In the genomic region with DNA sequence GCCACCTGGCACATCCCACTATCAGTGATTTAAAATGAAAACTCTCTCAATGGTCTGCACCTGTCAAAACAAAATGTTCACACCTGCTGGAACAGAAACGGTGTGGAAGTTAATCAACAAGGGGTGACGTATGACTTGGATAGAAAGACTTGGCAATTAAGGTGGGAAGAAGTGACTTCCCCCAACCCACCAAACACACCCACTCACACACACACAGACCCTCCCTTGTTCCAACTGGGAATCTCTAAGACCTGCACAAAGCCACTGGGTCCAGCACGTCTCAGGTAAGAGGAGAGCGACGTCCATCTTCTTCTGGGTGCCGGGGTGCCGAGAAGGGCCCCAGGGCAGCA, we compare ENCODE assay signal across 15 cellular contexts. TPM values are rescaled to one million over a fixed set of nuclear protein-coding genes. Genes with fewer than 3 reads are reported as not detected.
DNase-seq lines count a peak whose midpoint lies in the region; ATAC-seq and TF ChIP-seq lines count a peak whose summit lies in the region.
"Had no signal": no experiment of that assay in that cellular context is flagged by ENCODE, and none has a peak within 500 bp of the region (broad histone marks: within the 10 kb centered on the region; RNA-seq: fewer than 3 reads in every experiment).

No MANE protein-coding gene starts in this region.

- intact Hi-C loops in adrenal gland (cut with DNase I): no loop called here
- intact Hi-C loops in spleen (cut with DNase I; ENCODE audit: low total_unique reads): no loop called here

- peaks cover 10 to 14% of the 10 kb centered on the region in 2 donors for H3K4me1 ChIP-seq in adrenal gland (replicated peaks in 1 of 2)
- H3K4me1 ChIP-seq in smooth muscle cell (ENCODE audit: low read depth): no peaks in the 10 kb centered on the region
- H3K4me1 ChIP-seq in spleen: peaks cover 0 to 17% (median 0%) of the 10 kb centered on the region in 6 donors

- peak overlapping the region; percentile 30 for H3K27ac Mint-ChIP-seq in activated T-cell treated with anti-CD3 and anti-CD28 coated beads, Interleukin-2, amount 50 U/mL, for 24 hours

- no peak overlapping the region for H3K4me2 ChIP-seq in smooth muscle cell
- H3K4me2 ChIP-seq: hepatocyte had no signal

- peaks cover 76% of the 10 kb centered on the region for H3K36me3 Mint-ChIP-seq in activated T-cell treated with anti-CD3 and anti-CD28 coated beads, Interleukin-2, amount 50 U/mL, for 24 hours (ENCODE audit: low read depth)

- no peak overlapping the region for H3K4me3 Mint-ChIP-seq in activated T-cell treated with anti-CD3 and anti-CD28 coated beads, Interleukin-2, amount 50 U/mL, for 24 hours

- H3K9me3 ChIP-seq in adrenal gland (replicated peaks in 1 of 3) (no peaks in the 10 kb centered on the region), smooth muscle cell (replicated peaks; ENCODE audit: low read depth) (no peaks in the 10 kb centered on the region), spleen (no peaks in the 10 kb centered on the region)
- H3K9me3 ChIP-seq: mucosa of descending colon had no signal

- H3K9ac ChIP-seq in smooth muscle cell (ENCODE audit: low read depth): no peak overlapping the region

- peaks cover 9% of the 10 kb centered on the region for H3F3A ChIP-seq in smooth muscle cell (ENCODE audit: low read depth)

- WGBS in adrenal gland, 4 donors: 74 to 84% (median 78%) methylated on average over 6 to 7 of the region's 7 CpGs
- 97% methylated on average over 7 of the region's 7 CpGs for WGBS in smooth muscle cell (ENCODE audit: low lambda C conversion rate)
- WGBS in spleen, 5 donors: 87 to 95% (median 88%) methylated on average over 7 of the region's 7 CpGs

- peaks cover 10% of the 10 kb centered on the region for H3K4me1 Mint-ChIP-seq in activated T-cell treated with anti-CD3 and anti-CD28 coated beads, Interleukin-2, amount 50 U/mL, for 24 hours (ENCODE audit: low read depth)

- TF ChIP-seq POLR2A in adrenal gland (IDR thresholded peaks at IDR 0.05) (no peak), spleen (IDR thresholded peaks at IDR 0.05) (no peak)

- H4K20me1 ChIP-seq in smooth muscle cell (ENCODE audit: low read depth): peaks cover 6% of the 10 kb centered on the region

- H3K27me3 ChIP-seq in adrenal gland: no peaks in the 10 kb centered on the region
- no peaks in the 10 kb centered on the region for H3K27me3 ChIP-seq in smooth muscle cell (ENCODE audit: low read depth)
- no peaks in the 10 kb centered on the region for H3K27me3 ChIP-seq in spleen (replicated peaks in 1 of 7)
- H3K27me3 ChIP-seq: hepatocyte had no signal

- peak overlapping the region in 3 of 5 donors; percentile 45 to 91 (median 80) for H3K27ac ChIP-seq in adrenal gland
- peak overlapping the region; percentile 63 for H3K27ac ChIP-seq in smooth muscle cell (ENCODE audit: low read depth)
- peak overlapping the region in 3 of 8 donors; percentile 37 to 48 (median 39) for H3K27ac ChIP-seq in spleen
- H3K27ac ChIP-seq: WERI-Rb-1 had no signal

- H3K4me3 ChIP-seq in adrenal gland (no peak overlapping the region), smooth muscle cell (no peak overlapping the region), spleen (no peak overlapping the region)
- H3K4me3 ChIP-seq: hepatocyte, mucosa of descending colon had no signal

- H3K79me2 ChIP-seq in smooth muscle cell (ENCODE audit: low read depth): no peaks in the 10 kb centered on the region
- H3K79me2 ChIP-seq: hepatocyte had no signal

- H3K36me3 ChIP-seq in adrenal gland (replicated peaks in 1 of 2) (peaks cover 0 to 56% of the 10 kb centered on the region in 2 donors), smooth muscle cell (ENCODE audit: low read depth) (peaks cover under 1% of the 10 kb centered on the region), spleen (peaks cover 13 to 75% (median 64%) of the 10 kb centered on the region in 6 donors)

- DNase-seq in activated T-cell treated with anti-CD3 and anti-CD28 coated beads, Interleukin-2, amount 50 U/mL, for 24 hours: no peak
- no peak for DNase-seq in activated T-cell treated with anti-CD3 and anti-CD28 coated beads, Interleukin-2, amount 50 U/mL, for 48 hours
- DNase-seq in NCI-H146 treated with DMSO at 0.1 percent for 48 hours (lab: John Stamatoyannopoulos, UW; ENCODE audit: unreplicated experiment): peak; percentile 56
- DNase-seq in adrenal gland: no peak
- DNase-seq in smooth muscle cell (lab: John Stamatoyannopoulos, UW; ENCODE audit: unreplicated experiment): no peak
- DNase-seq in NCI-H82 treated with DMSO at 0.1 percent for 48 hours (lab: John Stamatoyannopoulos, UW; ENCODE audit: unreplicated experiment): no peak
- no peak for DNase-seq in spleen
- DNase-seq: activated T-cell treated with anti-CD3 and anti-CD28 coated beads for 4 hours, cortex of kidney, erythroblast, GOT3, mucosa of descending colon, WERI-Rb-1 had no signal

- no peaks in the 10 kb centered on the region for H3K9me3 Mint-ChIP-seq in activated T-cell treated with anti-CD3 and anti-CD28 coated beads, Interleukin-2, amount 50 U/mL, for 24 hours

- no peaks in the 10 kb centered on the region for H3K27me3 Mint-ChIP-seq in activated T-cell treated with anti-CD3 and anti-CD28 coated beads, Interleukin-2, amount 50 U/mL, for 24 hours

- no peak overlapping the region for H2AFZ ChIP-seq in smooth muscle cell (ENCODE audit: low read depth)
- H2AFZ ChIP-seq: hepatocyte had no signal

- no peak for TF ChIP-seq CTCF in adrenal gland (IDR thresholded peaks at IDR 0.05)
- no peak for TF ChIP-seq CTCF in smooth muscle cell (IDR thresholded peaks at IDR 0.05; ENCODE audit: borderline replicate concordance, insufficient read depth, poor library complexity, severe bottlenecking)
- TF ChIP-seq CTCF in spleen (IDR thresholded peaks at IDR 0.05 in 8 of 11, conservative IDR thresholded peaks at IDR 0.05 in 3 of 11): no peak

- no peak for ATAC-seq in GM21390 (IDR thresholded peaks at IDR 0.05; ENCODE audit: unreplicated experiment)

RNA-seq across cellular contexts. Expression of gene TCFL5, which starts 25.1 kb away (rescaled TPM):
- total RNA-seq in adrenal gland: 10 to 100 TPM in 1 of 8 donors, 1 to 10 TPM in 7; 4.6 to 12.0 (median 6.8) TPM
- 1 to 10 TPM; 3.5 to 5.8 (median 3.9) TPM for polyA plus RNA-seq in adrenal gland
- 9.1 and 9.5 TPM in 2 replicates for total RNA-seq in smooth muscle cell
- polyA plus RNA-seq in smooth muscle cell: 6.8 and 12.5 TPM in 2 replicates
- 1 to 10 TPM; 4.1 to 8.8 (median 6.8) TPM for total RNA-seq in spleen
- polyA plus RNA-seq in spleen: 1 to 10 TPM; 4.5 to 6.3 (median 5.3) TPM

RNA-seq across cellular contexts. Expression of gene DIDO1, which starts 39.6 kb away (rescaled TPM):
- total RNA-seq in adrenal gland: 10 to 100 TPM; 29.8 to 51.3 (median 46.5) TPM
- 10 to 100 TPM; 19.0 to 27.9 (median 23.6) TPM for polyA plus RNA-seq in adrenal gland
- 24.6 and 25.8 TPM in 2 replicates for total RNA-seq in smooth muscle cell
- 14.4 and 16.0 TPM in 2 replicates for polyA plus RNA-seq in smooth muscle cell
- 10 to 100 TPM; 61.2 to 79.6 (median 76.0) TPM for total RNA-seq in spleen
- 10 to 100 TPM; 17.4 to 23.2 (median 17.8) TPM for polyA plus RNA-seq in spleen

RNA-seq across cellular contexts. Expression of gene GID8, which starts 51.3 kb away (rescaled TPM):
- 10 to 100 TPM; 17.8 to 38.5 (median 25.3) TPM for total RNA-seq in adrenal gland
- polyA plus RNA-seq in adrenal gland: 10 to 100 TPM in 2 of 3 donors, 1 to 10 TPM in 1; 9.4 to 16.8 (median 10.1) TPM
- 23.5 and 34.8 TPM in 2 replicates for total RNA-seq in smooth muscle cell
- polyA plus RNA-seq in smooth muscle cell: 13.9 and 20.8 TPM in 2 replicates
- total RNA-seq in spleen: 10 to 100 TPM; 26.5 to 33.3 (median 29.6) TPM
- 10 to 100 TPM in 2 of 3 donors, 1 to 10 TPM in 1; 9.7 to 12.9 (median 12.0) TPM for polyA plus RNA-seq in spleen
